1 cellular context compared by ENCODE assay signal in genomic region chr3:66428733-66429132, GRCh38.
TF ChIP-seq lines count a peak whose summit lies in the region.

No MANE protein-coding gene starts in this region.

TF ChIP-seq in HEK293, 187 proteins besides CTCF, POLR2A, EP300 and RAD21 (continued from another document and continues in another):
- TF ChIP-seq SCRT1 (tag by site-specific recombination; IDR thresholded peaks at IDR 0.05; ENCODE audit: borderline replicate concordance) (no peak), INSM2 (tag by site-specific recombination; IDR thresholded peaks at IDR 0.05) (0 out of 2 replicates have a peak, but pooled peaks have one; percentile 30), ZBTB7A (tag by site-specific recombination; IDR thresholded peaks at IDR 0.05; ENCODE audit: low read depth) (no peak), ZNF391 (tag by site-specific recombination; IDR thresholded peaks at IDR 0.05; ENCODE audit: borderline replicate concordance, low read depth) (no peak), ZNF558 (tag by site-specific recombination; IDR thresholded peaks at IDR 0.05) (no peak), ZNF501 (tag by site-specific recombination; IDR thresholded peaks at IDR 0.05) (no peak), ZNF560 (tag by site-specific recombination; IDR thresholded peaks at IDR 0.05; ENCODE audit: borderline replicate concordance) (no peak), ZFP3 (tag by site-specific recombination; IDR thresholded peaks at IDR 0.05; ENCODE audit: low read depth) (no peak), ZNF132 (tag by site-specific recombination; IDR thresholded peaks at IDR 0.05; ENCODE audit: borderline replicate concordance) (no peak), ZNF202 (tag by site-specific recombination; IDR thresholded peaks at IDR 0.05; ENCODE audit: borderline replicate concordance) (no peak), ZXDB (tag by site-specific recombination; IDR thresholded peaks at IDR 0.05) (0 out of 2 replicates have a peak, but pooled peaks have one; percentile 25), ZNF248 (tag by site-specific recombination; IDR thresholded peaks at IDR 0.05) (no peak), SP2 (tag by site-specific recombination; IDR thresholded peaks at IDR 0.05) (peak; percentile 39), REPIN1 (tag by site-specific recombination; IDR thresholded peaks at IDR 0.05; ENCODE audit: low read depth) (no peak), ZNF792 (tag by site-specific recombination; IDR thresholded peaks at IDR 0.05) (no peak), ZNF473 (tag by site-specific recombination; IDR thresholded peaks at IDR 0.05) (no peak), ZNF707 (tag by site-specific recombination; IDR thresholded peaks at IDR 0.05) (no peak), ZSCAN4 (tag by site-specific recombination; IDR thresholded peaks at IDR 0.05) (no peak), ZNF449 (tag by site-specific recombination; IDR thresholded peaks at IDR 0.05) (no peak), GLI2 (tag by site-specific recombination; IDR thresholded peaks at IDR 0.05; ENCODE audit: borderline replicate concordance, low read depth) (no peak), FEZF1 (tag by site-specific recombination; IDR thresholded peaks at IDR 0.05) (peak; percentile 47; the same call in 1 of the 2 replicates), ELK4 (IDR thresholded peaks at IDR 0.05; ENCODE audit: borderline replicate concordance, low read depth, low read length) (no peak), ZNF292 (tag by site-specific recombination; IDR thresholded peaks at IDR 0.05; ENCODE audit: borderline replicate concordance, low read depth) (no peak), ZNF629 (tag by site-specific recombination; IDR thresholded peaks at IDR 0.05) (peak; percentile 77), GLIS1 (tag by site-specific recombination; IDR thresholded peaks at IDR 0.05) (no peak), AEBP2 (tag by site-specific recombination; IDR thresholded peaks at IDR 0.05; ENCODE audit: borderline replicate concordance) (no peak), ZNF19 (tag by site-specific recombination; IDR thresholded peaks at IDR 0.05; ENCODE audit: low read depth) (no peak), ZBTB48 (tag by site-specific recombination; IDR thresholded peaks at IDR 0.05) (no peak), SP3 (tag by site-specific recombination; IDR thresholded peaks at IDR 0.05) (no peak), ZBTB6 (tag by site-specific recombination; IDR thresholded peaks at IDR 0.05) (no peak), ZNF521 (tag by site-specific recombination; IDR thresholded peaks at IDR 0.05) (no peak), ZNF596 (tag by site-specific recombination; IDR thresholded peaks at IDR 0.05) (no peak), PRDM6 (tag by site-specific recombination; IDR thresholded peaks at IDR 0.05) (0 out of 2 replicates have a peak, but pooled peaks have one; percentile 8), PRDM4 (tag by site-specific recombination; IDR thresholded peaks at IDR 0.05) (no peak), ZNF580 (tag by site-specific recombination; IDR thresholded peaks at IDR 0.05) (no peak), SP7 (tag by site-specific recombination; IDR thresholded peaks at IDR 0.05) (0 out of 2 replicates have a peak, but pooled peaks have one; percentile 36), ZNF785 (tag by site-specific recombination; IDR thresholded peaks at IDR 0.05) (no peak), KLF9 (tag by site-specific recombination; IDR thresholded peaks at IDR 0.05; ENCODE audit: low read depth) (no peak), ZNF561 (tag by site-specific recombination; IDR thresholded peaks at IDR 0.05; ENCODE audit: borderline replicate concordance) (no peak), KLF7 (tag by site-specific recombination; IDR thresholded peaks at IDR 0.05; ENCODE audit: borderline replicate concordance) (no peak), GLIS2 (tag by site-specific recombination; IDR thresholded peaks at IDR 0.05) (no peak), ZNF214 (tag by site-specific recombination; IDR thresholded peaks at IDR 0.05; ENCODE audit: borderline replicate concordance) (no peak), ZNF585B (tag by site-specific recombination; IDR thresholded peaks at IDR 0.05) (no peak), ZNF223 (tag by site-specific recombination; IDR thresholded peaks at IDR 0.05) (no peak), ZNF138 (tag by site-specific recombination; IDR thresholded peaks at IDR 0.05; ENCODE audit: borderline replicate concordance) (no peak), ZNF2 (tag by site-specific recombination; IDR thresholded peaks at IDR 0.05) (peak; percentile 92), ZNF610 (tag by site-specific recombination; IDR thresholded peaks at IDR 0.05; ENCODE audit: borderline replicate concordance) (no peak), YY2 (tag by site-specific recombination; IDR thresholded peaks at IDR 0.05) (no peak), ZNF266 (tag by site-specific recombination; IDR thresholded peaks at IDR 0.05; ENCODE audit: low read depth) (no peak), ZNF10 (tag by site-specific recombination; IDR thresholded peaks at IDR 0.05) (peak; percentile 81; the same call in 1 of the 2 replicates), ZNF514 (tag by site-specific recombination; IDR thresholded peaks at IDR 0.05) (no peak), ZNF274 (IDR thresholded peaks at IDR 0.05; ENCODE audit: low read length) (no peak), ZNF274 (tag by site-specific recombination; IDR thresholded peaks at IDR 0.05; ENCODE audit: borderline replicate concordance) (no peak), ZNF404 (tag by site-specific recombination; IDR thresholded peaks at IDR 0.05) (no peak), REST (tag by site-specific recombination; IDR thresholded peaks at IDR 0.05) (no peak)
